In genomic region chr2:20676353-20677215, GRCh38 we compare ENCODE assay signal across 8 cellular contexts. TPM values are rescaled to one million over a fixed set of nuclear protein-coding genes. Genes with fewer than 3 reads are reported as not detected.
DNase-seq lines count a peak whose midpoint lies in the region; ATAC-seq and TF ChIP-seq lines count a peak whose summit lies in the region.

No MANE protein-coding gene starts in this region.

- H3K4me1 Mint-ChIP-seq in activated CD8-positive, alpha-beta memory T cell treated with anti-CD3 and anti-CD28 coated beads, Interleukin-2, amount 10 ng/mL, durations not matched to agents 7 days and 5 days: peaks cover under 1% of the 10 kb centered on the region
- H3K4me1 Mint-ChIP-seq in activated CD8-positive, alpha-beta T cell treated with anti-CD3 and anti-CD28 coated beads for 36 hours (ENCODE audit: low read depth): no peaks in the 10 kb centered on the region

- H3K27ac ChIP-seq in aorta (ENCODE audit: low read depth in 1 of 2, low read length in 2 of 2): peak overlapping the region; percentile 23 to 80

- intact Hi-C loops in aorta (cut with DNase I): loop anchor here in 1 of 2 donors (5.0 kb wide), 2 partner anchors 146 to 296 kb away; partner anchors contain the start of gene LDAH
- intact Hi-C loops in activated CD8-positive, alpha-beta T cell treated with anti-CD3 and anti-CD28 coated beads for 36 hours (cut with micrococcal nuclease): loop anchor here (5.0 kb wide), 1 partner anchor 291 kb away; no protein-coding TSS in a partner anchor

- no peaks in the 10 kb centered on the region for H3K27me3 ChIP-seq in aorta (ENCODE audit: control insufficient read depth in 1 of 2, insufficient read depth in 2 of 2, low read length in 1 of 2)

- no peaks in the 10 kb centered on the region for H3K9me3 Mint-ChIP-seq in activated CD8-positive, alpha-beta memory T cell treated with anti-CD3 and anti-CD28 coated beads, Interleukin-2, amount 10 ng/mL, durations not matched to agents 7 days and 5 days (ENCODE audit: low read depth)
- H3K9me3 Mint-ChIP-seq in activated CD8-positive, alpha-beta T cell treated with anti-CD3 and anti-CD28 coated beads for 36 hours: no peaks in the 10 kb centered on the region

- no peaks in the 10 kb centered on the region for H3K4me1 ChIP-seq in aorta (ENCODE audit: control insufficient read depth in 1 of 2, insufficient read depth in 2 of 2, low read length in 2 of 2)

- peak; percentile 10 for TF ChIP-seq CTCF in cardiac fibroblast (IDR thresholded peaks at IDR 0.05; ENCODE audit: low read depth, low read length)
- no peak for TF ChIP-seq CTCF in activated CD8-positive, alpha-beta T cell treated with anti-CD3 and anti-CD28 coated beads for 36 hours (IDR thresholded peaks at IDR 0.05)

- no peaks in the 10 kb centered on the region for H3K36me3 ChIP-seq in aorta (ENCODE audit: control insufficient read depth in 1 of 2, insufficient read depth in 2 of 2, low read length in 1 of 2)

- 75 to 76% methylated on average over 12 of the region's 12 CpGs for WGBS in aorta, 2 donors

- no peak for ATAC-seq in activated CD8-positive, alpha-beta memory T cell treated with anti-CD3 and anti-CD28 coated beads, Interleukin-2, amount 10 ng/mL, durations not matched to agents 7 days and 5 days
- ATAC-seq in HG03095 (IDR thresholded peaks at IDR 0.05; ENCODE audit: unreplicated experiment): peak; percentile 71
- peak; percentile 41 for ATAC-seq in aorta (ENCODE audit: low FRiP score)
- no peak for ATAC-seq in activated CD8-positive, alpha-beta T cell treated with anti-CD3 and anti-CD28 coated beads for 36 hours

- no peaks in the 10 kb centered on the region for H3K9me3 ChIP-seq in aorta (ENCODE audit: control insufficient read depth, low read length)

- no peak overlapping the region for H3K4me3 Mint-ChIP-seq in activated CD8-positive, alpha-beta memory T cell treated with anti-CD3 and anti-CD28 coated beads, Interleukin-2, amount 10 ng/mL, durations not matched to agents 7 days and 5 days
- H3K4me3 Mint-ChIP-seq in activated CD8-positive, alpha-beta T cell treated with anti-CD3 and anti-CD28 coated beads for 36 hours: no peak overlapping the region

- peaks cover 29% of the 10 kb centered on the region for H3K27me3 Mint-ChIP-seq in activated CD8-positive, alpha-beta memory T cell treated with anti-CD3 and anti-CD28 coated beads, Interleukin-2, amount 10 ng/mL, durations not matched to agents 7 days and 5 days
- H3K27me3 Mint-ChIP-seq in activated CD8-positive, alpha-beta T cell treated with anti-CD3 and anti-CD28 coated beads for 36 hours: peaks cover 12% of the 10 kb centered on the region

- POLR2A ChIA-PET in activated CD8-positive, alpha-beta T cell treated with anti-CD3 and anti-CD28 coated beads for 36 hours (lab: Charles Lee): interaction anchor here (1.3 kb wide), 1 partner anchor 25 kb away, joined by 3 read pairs; no protein-coding TSS in a partner anchor

- peak; percentile 34 for DNase-seq in activated CD8-positive, alpha-beta memory T cell treated with anti-CD3 and anti-CD28 coated beads, Interleukin-2, amount 10 ng/mL, durations not matched to agents 7 days and 5 days
- DNase-seq in activated CD8-positive, alpha-beta memory T cell treated with anti-CD3 and anti-CD28 coated beads, Interleukin-2, amount 50 U/mL, for 48 hours: no peak
- DNase-seq in cardiac fibroblast (ENCODE audit: low read depth in 2 of 2) (peak in 1 of 2 donors; percentile 35), aorta (no peak), NOMO-1 treated with dmso at 0.1 percent for 144 hours (lab: John Stamatoyannopoulos, UW; ENCODE audit: unreplicated experiment) (no peak)
- DNase-seq in activated effector memory CD4-positive, alpha-beta T cell treated with anti-CD3 and anti-CD28 coated beads, Interleukin-2, amount 50 U/mL, for 16 hours: no peak
- no peak for DNase-seq in activated CD8-positive, alpha-beta T cell treated with anti-CD3 and anti-CD28 coated beads for 36 hours

- CTCF ChIA-PET in activated CD8-positive, alpha-beta memory T cell treated with anti-CD3 and anti-CD28 coated beads, Interleukin-2, amount 10 ng/mL, durations not matched to agents 7 days and 5 days (lab: Charles Lee): interaction anchor here (1.0 to 4.6 kb wide), 5 partner anchors 10 to 286 kb away, joined by 3 to 26 read pairs (median 8); partner anchors contain the start of gene GDF7
- CTCF ChIA-PET in activated CD8-positive, alpha-beta T cell treated with anti-CD3 and anti-CD28 coated beads for 36 hours (lab: Charles Lee): interaction anchor here (0.9 to 11.2 kb wide), 8 partner anchors 11 to 287 kb away, joined by 3 to 83 read pairs (median 5); no protein-coding TSS in a partner anchor

- H3K4me3 ChIP-seq in cardiac fibroblast (replicated peaks in 1 of 2; ENCODE audit: low read depth in 2 of 2, low read length in 2 of 2) (no peak overlapping the region), aorta (ENCODE audit: low read length in 2 of 2) (no peak overlapping the region)

- peaks cover 1% of the 10 kb centered on the region for H3K36me3 Mint-ChIP-seq in activated CD8-positive, alpha-beta memory T cell treated with anti-CD3 and anti-CD28 coated beads, Interleukin-2, amount 10 ng/mL, durations not matched to agents 7 days and 5 days
- peaks cover 2% of the 10 kb centered on the region for H3K36me3 Mint-ChIP-seq in activated CD8-positive, alpha-beta T cell treated with anti-CD3 and anti-CD28 coated beads for 36 hours (ENCODE audit: low read depth)

- no peak overlapping the region for H3K27ac Mint-ChIP-seq in activated CD8-positive, alpha-beta memory T cell treated with anti-CD3 and anti-CD28 coated beads, Interleukin-2, amount 10 ng/mL, durations not matched to agents 7 days and 5 days
- H3K27ac Mint-ChIP-seq in activated CD8-positive, alpha-beta T cell treated with anti-CD3 and anti-CD28 coated beads for 36 hours: no peak overlapping the region

RNA-seq across cellular contexts. Expression of gene GDF7, which starts 9.6 kb away (rescaled TPM):
- not detected for total RNA-seq in activated CD8-positive, alpha-beta memory T cell treated with anti-CD3 and anti-CD28 coated beads, Interleukin-2, amount 10 ng/mL, durations not matched to agents 7 days and 5 days
- 10 to 100 TPM; 15.9 to 16.4 TPM for total RNA-seq in aorta
- 10 to 100 TPM in 1 of 2 donors, 1 to 10 TPM in 1; 4.1 to 15.6 TPM for polyA plus RNA-seq in aorta
- total RNA-seq in activated CD8-positive, alpha-beta T cell treated with anti-CD3 and anti-CD28 coated beads for 36 hours: not detected

RNA-seq across cellular contexts. Expression of gene HS1BP3, which starts 25.7 kb away (rescaled TPM):
- total RNA-seq in activated CD8-positive, alpha-beta memory T cell treated with anti-CD3 and anti-CD28 coated beads, Interleukin-2, amount 10 ng/mL, durations not matched to agents 7 days and 5 days: 10 to 100 TPM; 12.8 to 12.9 TPM
- 10 to 100 TPM; 34.8 to 42.3 TPM for total RNA-seq in aorta
- polyA plus RNA-seq in aorta: 10 to 100 TPM; 27.5 to 33.6 TPM
- total RNA-seq in activated CD8-positive, alpha-beta T cell treated with anti-CD3 and anti-CD28 coated beads for 36 hours: 1 to 10 TPM; 6.5 to 7.9 TPM

Comparison
In these comparisons a context has a peak if more than half of its experiments do, and no peak if none do; other contexts are left out.
1. ATAC-seq: peak in HG03095 (single experiment) and aorta (single experiment); none in activated CD8-positive, alpha-beta memory T cell treated with anti-CD3 and anti-CD28 coated beads, Interleukin-2, amount 10 ng/mL, durations not matched to agents 7 days and 5 days (single experiment) and activated CD8-positive, alpha-beta T cell treated with anti-CD3 and anti-CD28 coated beads for 36 hours (single experiment).
2. RNA of gene GDF7, which starts 9.6 kb away (total RNA-seq): 15.9 to 16.4 TPM in aorta; not detected in activated CD8-positive, alpha-beta memory T cell treated with anti-CD3 and anti-CD28 coated beads, Interleukin-2, amount 10 ng/mL, durations not matched to agents 7 days and 5 days and not detected in activated CD8-positive, alpha-beta T cell treated with anti-CD3 and anti-CD28 coated beads for 36 hours; every median in the first group is over 10 times any median in the second.